Comparison of ENCODE assay signal across 8 cellular contexts in the genomic region with DNA sequence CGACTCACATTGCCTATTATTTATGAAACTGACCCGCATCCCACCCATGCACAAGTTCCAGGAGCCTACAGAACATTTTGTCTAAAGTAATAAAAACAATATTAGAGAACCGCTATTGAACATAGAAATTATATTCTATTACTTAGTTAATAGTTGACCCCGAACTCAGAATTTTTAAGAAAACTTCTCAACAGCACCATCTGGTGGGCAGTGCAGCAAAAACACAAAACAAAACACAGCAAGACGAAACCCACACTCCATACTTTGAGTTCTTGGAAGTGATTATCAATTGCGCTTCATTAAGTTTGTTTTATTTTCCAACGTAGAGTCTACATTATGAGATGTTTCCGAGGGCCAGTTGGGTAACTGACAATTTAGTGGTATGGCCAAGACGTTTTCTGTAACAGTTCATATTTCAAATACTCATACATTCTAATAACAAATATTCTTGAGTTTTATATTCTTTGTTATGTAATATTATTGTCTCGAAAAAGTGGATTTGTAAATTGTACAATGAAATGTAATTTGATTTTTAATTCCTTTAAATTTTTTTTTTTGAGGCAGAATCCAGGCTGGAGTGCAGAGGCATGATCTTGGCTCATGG. TPM values are rescaled to one million over a fixed set of nuclear protein-coding genes. Genes with fewer than 3 reads are reported as not detected.
DNase-seq lines count a peak whose midpoint lies in the region; ATAC-seq and TF ChIP-seq lines count a peak whose summit lies in the region.

No MANE protein-coding gene starts in this region.

- H3K9me2 ChIP-seq in MM.1S (replicated peaks; ENCODE audit: insufficient read depth, low read length) = no peaks in the 10 kb centered on the region
- no peaks in the 10 kb centered on the region for H3K9me2 ChIP-seq in SU-DHL-6 (replicated peaks; ENCODE audit: insufficient read depth, low read length)

- ATAC-seq in activated CD4-positive, alpha-beta T cell treated with anti-CD3 and anti-CD28 coated beads for 36 hours = no peak
- ATAC-seq in GM18520 (IDR thresholded peaks at IDR 0.05; ENCODE audit: unreplicated experiment) = no peak

- CTCF ChIA-PET in activated CD4-positive, alpha-beta T cell treated with anti-CD3 and anti-CD28 coated beads for 36 hours (lab: Charles Lee) = interaction anchor here (0.6 to 1.3 kb wide), 14 partner anchors 8 to 539 kb away, joined by 3 to 5 read pairs (median 4); no protein-coding TSS in a partner anchor

- H3K9me3 ChIP-seq in MM.1S (replicated peaks; ENCODE audit: insufficient read depth, low read length) = no peaks in the 10 kb centered on the region
- no peaks in the 10 kb centered on the region for H3K9me3 ChIP-seq in SU-DHL-6 (ENCODE audit: insufficient read depth, low read length)
- no peaks in the 10 kb centered on the region for H3K9me3 ChIP-seq in prostate gland

- no peak for TF ChIP-seq POLR2A in prostate gland (IDR thresholded peaks at IDR 0.05)

- H3K4me3 ChIP-seq in MM.1S (ENCODE audit: low read length) (no peak overlapping the region), SU-DHL-6 (ENCODE audit: insufficient read depth, low read length, poor library complexity, severe bottlenecking) (no peak overlapping the region), fibroblast of the aortic adventitia (ENCODE audit: low read depth, low read length) (no peak overlapping the region), prostate gland (no peak overlapping the region)

- H3K36me3 ChIP-seq in MM.1S (replicated peaks; ENCODE audit: insufficient read depth, low read length) (no peaks in the 10 kb centered on the region), SU-DHL-6 (ENCODE audit: low read length) (no peaks in the 10 kb centered on the region), prostate gland (no peaks in the 10 kb centered on the region)

- H3K9me3 Mint-ChIP-seq in activated CD4-positive, alpha-beta T cell treated with anti-CD3 and anti-CD28 coated beads for 36 hours (ENCODE audit: low read depth) = no peaks in the 10 kb centered on the region
- no peaks in the 10 kb centered on the region for H3K9me3 Mint-ChIP-seq in activated T-helper 1 cell treated with anti-CD3 and anti-CD28 coated beads, Interleukin-12 subunit alpha, Interleukin-12 subunit beta, Interleukin-2, Interleukin-4 antibody, amounts not matched to agents 30 ng/mL and 10 ng/mL and 1 ng/mL, durations not matched to agents 14 hours and 24 hours and 36 hours

- intact Hi-C loops in activated CD4-positive, alpha-beta T cell treated with anti-CD3 and anti-CD28 coated beads for 36 hours (cut with DNase I, micrococcal nuclease) = loop anchor here in 1 of 2 experiments (1.0 kb wide), 1 partner anchor 302 kb away; no protein-coding TSS in a partner anchor
- intact Hi-C loops in prostate gland (cut with DNase I) = loop anchor here (2.0 to 5.0 kb wide), 2 partner anchors 90 to 302 kb away; no protein-coding TSS in a partner anchor
- intact Hi-C loops in activated T-helper 1 cell treated with anti-CD3 and anti-CD28 coated beads, Interleukin-12 subunit alpha, Interleukin-12 subunit beta, Interleukin-2, Interleukin-4 antibody, amounts not matched to agents 30 ng/mL and 10 ng/mL and 1 ng/mL, durations not matched to agents 14 hours and 24 hours and 36 hours (cut with micrococcal nuclease) = loop anchor here (5.0 kb wide), 1 partner anchor 90 kb away; no protein-coding TSS in a partner anchor

- POLR2A ChIA-PET in activated CD4-positive, alpha-beta T cell treated with anti-CD3 and anti-CD28 coated beads for 36 hours (lab: Charles Lee) = no interaction called here

- TF ChIP-seq CTCF in MM.1S (IDR thresholded peaks at IDR 0.05; ENCODE audit: low read length) = peak; percentile 81
- TF ChIP-seq CTCF in SU-DHL-6 (IDR thresholded peaks at IDR 0.05; ENCODE audit: insufficient read depth, low read length, poor library complexity, severe bottlenecking) = peak; percentile 63
- peak; percentile 65 for TF ChIP-seq CTCF in fibroblast of the aortic adventitia (IDR thresholded peaks at IDR 0.05; ENCODE audit: insufficient read depth, low read length)
- TF ChIP-seq CTCF in prostate gland (IDR thresholded peaks at IDR 0.05) = peak; percentile 35 to 71 (median 58)

- H3K79me2 ChIP-seq in MM.1S (ENCODE audit: low read length) (no peaks in the 10 kb centered on the region), SU-DHL-6 (ENCODE audit: insufficient read depth, low read length) (no peaks in the 10 kb centered on the region)

- H3K36me3 Mint-ChIP-seq in activated CD4-positive, alpha-beta T cell treated with anti-CD3 and anti-CD28 coated beads for 36 hours (ENCODE audit: low read depth) = no peaks in the 10 kb centered on the region
- no peaks in the 10 kb centered on the region for H3K36me3 Mint-ChIP-seq in activated T-helper 1 cell treated with anti-CD3 and anti-CD28 coated beads, Interleukin-12 subunit alpha, Interleukin-12 subunit beta, Interleukin-2, Interleukin-4 antibody, amounts not matched to agents 30 ng/mL and 10 ng/mL and 1 ng/mL, durations not matched to agents 14 hours and 24 hours and 36 hours (ENCODE audit: low read depth)

- peaks cover 7% of the 10 kb centered on the region for H3K27me3 Mint-ChIP-seq in activated CD4-positive, alpha-beta T cell treated with anti-CD3 and anti-CD28 coated beads for 36 hours
- H3K27me3 Mint-ChIP-seq in activated T-helper 1 cell treated with anti-CD3 and anti-CD28 coated beads, Interleukin-12 subunit alpha, Interleukin-12 subunit beta, Interleukin-2, Interleukin-4 antibody, amounts not matched to agents 30 ng/mL and 10 ng/mL and 1 ng/mL, durations not matched to agents 14 hours and 24 hours and 36 hours (ENCODE audit: insufficient read depth) = no peaks in the 10 kb centered on the region

- no peaks in the 10 kb centered on the region for H4K20me1 ChIP-seq in MM.1S (ENCODE audit: insufficient read depth, low read length)
- H4K20me1 ChIP-seq in SU-DHL-6 (ENCODE audit: low read depth, low read length) = no peaks in the 10 kb centered on the region

- 20% methylated on average over 10 of the region's 10 CpGs for WGBS in prostate gland

- H3K9ac ChIP-seq in MM.1S (ENCODE audit: low read length) = no peak overlapping the region
- no peak overlapping the region for H3K9ac ChIP-seq in SU-DHL-6 (ENCODE audit: low read length)

- H2AFZ ChIP-seq in MM.1S (ENCODE audit: low read length) (0 out of 2 replicates have a peak overlapping the region, but pooled peaks have one; percentile 30), SU-DHL-6 (ENCODE audit: low read depth, low read length, severe bottlenecking) (no peak overlapping the region)

- no peak overlapping the region for H3K27ac Mint-ChIP-seq in activated CD4-positive, alpha-beta T cell treated with anti-CD3 and anti-CD28 coated beads for 36 hours
- no peak overlapping the region for H3K27ac Mint-ChIP-seq in activated T-helper 1 cell treated with anti-CD3 and anti-CD28 coated beads, Interleukin-12 subunit alpha, Interleukin-12 subunit beta, Interleukin-2, Interleukin-4 antibody, amounts not matched to agents 30 ng/mL and 10 ng/mL and 1 ng/mL, durations not matched to agents 14 hours and 24 hours and 36 hours

- H3F3A ChIP-seq in MM.1S (ENCODE audit: insufficient read depth, low read length) = no peaks in the 10 kb centered on the region
- H3F3A ChIP-seq in SU-DHL-6 (ENCODE audit: insufficient read depth) = no peaks in the 10 kb centered on the region

- H3K4me1 ChIP-seq in MM.1S (ENCODE audit: low read length) (peaks cover 12% of the 10 kb centered on the region), prostate gland (replicated peaks) (no peaks in the 10 kb centered on the region)

- peak; percentile 55 for DNase-seq in activated CD4-positive, alpha-beta T cell treated with anti-CD3 and anti-CD28 coated beads for 36 hours
- no peak for DNase-seq in activated CD4-positive, alpha-beta T cell treated with anti-CD3 and anti-CD28 coated beads, Interleukin-2, amount 50 U/mL, for 4 hours
- peak; percentile 74 for DNase-seq in MM.1S
- DNase-seq in fibroblast of the aortic adventitia (ENCODE audit: low read depth) = peak; percentile 50
- no peak for DNase-seq in prostate gland (ENCODE audit: low spot score)
- no peak for DNase-seq in activated T-helper 1 cell treated with anti-CD3 and anti-CD28 coated beads, Interleukin-12 subunit alpha, Interleukin-12 subunit beta, Interleukin-2, Interleukin-4 antibody, amounts not matched to agents 30 ng/mL and 10 ng/mL and 1 ng/mL, durations not matched to agents 14 hours and 24 hours and 36 hours (ENCODE audit: low spot score)

- H3K27ac ChIP-seq in MM.1S (ENCODE audit: low read length) (no peak overlapping the region), SU-DHL-6 (ENCODE audit: low read depth, low read length) (no peak overlapping the region), prostate gland (no peak overlapping the region)

- no peak overlapping the region for H3K4me3 Mint-ChIP-seq in activated CD4-positive, alpha-beta T cell treated with anti-CD3 and anti-CD28 coated beads for 36 hours
- no peak overlapping the region for H3K4me3 Mint-ChIP-seq in activated T-helper 1 cell treated with anti-CD3 and anti-CD28 coated beads, Interleukin-12 subunit alpha, Interleukin-12 subunit beta, Interleukin-2, Interleukin-4 antibody, amounts not matched to agents 30 ng/mL and 10 ng/mL and 1 ng/mL, durations not matched to agents 14 hours and 24 hours and 36 hours

- H3K27me3 ChIP-seq in MM.1S (replicated peaks; ENCODE audit: insufficient read depth, low read length) = no peaks in the 10 kb centered on the region
- H3K27me3 ChIP-seq in SU-DHL-6 (ENCODE audit: low read length) = no peaks in the 10 kb centered on the region
- H3K27me3 ChIP-seq in prostate gland (replicated peaks; ENCODE audit: insufficient read depth) = no peaks in the 10 kb centered on the region

- H3K4me1 Mint-ChIP-seq in activated CD4-positive, alpha-beta T cell treated with anti-CD3 and anti-CD28 coated beads for 36 hours = no peaks in the 10 kb centered on the region
- no peaks in the 10 kb centered on the region for H3K4me1 Mint-ChIP-seq in activated T-helper 1 cell treated with anti-CD3 and anti-CD28 coated beads, Interleukin-12 subunit alpha, Interleukin-12 subunit beta, Interleukin-2, Interleukin-4 antibody, amounts not matched to agents 30 ng/mL and 10 ng/mL and 1 ng/mL, durations not matched to agents 14 hours and 24 hours and 36 hours (ENCODE audit: low read depth)

- no peak overlapping the region for H3K4me2 ChIP-seq in MM.1S (ENCODE audit: low read depth, low read length)
- no peak overlapping the region for H3K4me2 ChIP-seq in SU-DHL-6 (ENCODE audit: low read depth, low read length, poor library complexity, severe bottlenecking)

RNA-seq across cellular contexts. Expression of gene C3orf70, which starts 24.0 kb away (rescaled TPM):
- total RNA-seq in activated CD4-positive, alpha-beta T cell treated with anti-CD3 and anti-CD28 coated beads for 36 hours = under 1 TPM in 1 of 2 experiments, not detected in 1; 0.04 TPM
- total RNA-seq in fibroblast of the aortic adventitia (ENCODE audit: low replicate concordance) (0.16 and 1.1 TPM in 2 replicates), prostate gland (10 to 100 TPM in 1 of 2 donors, 1 to 10 TPM in 1; 5.7 to 21.2 TPM)
- total RNA-seq in activated T-helper 1 cell treated with anti-CD3 and anti-CD28 coated beads, Interleukin-12 subunit alpha, Interleukin-12 subunit beta, Interleukin-2, Interleukin-4 antibody, amounts not matched to agents 30 ng/mL and 10 ng/mL and 1 ng/mL, durations not matched to agents 14 hours and 24 hours and 36 hours = 0.10 TPM in 2 replicates

Comparison
In these comparisons a context has a peak if more than half of its experiments do, and no peak if none do; other contexts are left out.
1. DNase-seq: peak in activated CD4-positive, alpha-beta T cell treated with anti-CD3 and anti-CD28 coated beads for 36 hours (single experiment), MM.1S (single experiment) and fibroblast of the aortic adventitia (single experiment); none in activated CD4-positive, alpha-beta T cell treated with anti-CD3 and anti-CD28 coated beads, Interleukin-2, amount 50 U/mL, for 4 hours (0 of 2), prostate gland (single experiment) and activated T-helper 1 cell treated with anti-CD3 and anti-CD28 coated beads, Interleukin-12 subunit alpha, Interleukin-12 subunit beta, Interleukin-2, Interleukin-4 antibody, amounts not matched to agents 30 ng/mL and 10 ng/mL and 1 ng/mL, durations not matched to agents 14 hours and 24 hours and 36 hours (single experiment).
2. Peak in every context shown above with its lines, with median percentiles within 50 percentile points of each other: CTCF ChIP-seq.